Comparison of ENCODE assay signal across 9 cellular contexts in the genomic region with DNA sequence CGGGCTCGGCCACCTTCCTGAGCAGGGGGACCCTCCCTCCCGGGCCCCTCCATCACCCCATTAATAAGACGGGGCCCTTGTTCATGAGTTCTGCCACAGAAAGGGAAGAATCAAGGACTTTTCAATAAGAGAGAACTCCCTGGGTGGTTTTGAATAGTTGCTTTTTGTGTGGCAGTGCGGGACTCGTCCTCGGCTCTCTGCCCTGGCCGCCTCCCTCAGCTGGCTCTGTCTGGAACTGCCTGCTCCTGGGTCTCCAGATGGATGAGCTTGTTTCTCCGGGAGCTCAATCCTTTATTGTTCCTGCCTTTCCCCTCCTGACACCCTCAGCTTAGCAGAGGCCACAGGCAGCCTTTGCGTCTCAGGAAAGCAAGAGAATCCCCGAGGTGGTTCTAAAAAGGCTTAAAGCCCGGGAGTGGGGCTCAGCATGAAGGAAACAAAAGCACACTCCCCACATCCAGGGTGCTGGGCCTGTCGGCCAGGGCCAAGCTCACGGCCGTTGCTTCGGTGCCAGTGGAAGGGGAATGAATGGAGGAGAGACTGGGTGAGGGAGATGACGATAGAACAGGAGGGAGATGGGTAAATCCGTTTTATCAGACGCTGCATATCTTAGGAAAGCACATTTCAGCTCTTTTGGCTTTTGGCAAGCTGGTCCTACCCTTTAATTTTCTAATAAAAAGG.
DNase-seq lines count a peak whose midpoint lies in the region; ATAC-seq and TF ChIP-seq lines count a peak whose summit lies in the region.
"Had no signal": no experiment of that assay in that cellular context is flagged by ENCODE, and none has a peak within 500 bp of the region (broad histone marks: within the 10 kb centered on the region; RNA-seq: fewer than 3 reads in every experiment).

No MANE protein-coding gene starts in this region.

- H3K4me1 ChIP-seq in BLaER1, result peaks cover 97% of the 10 kb centered on the region
- peaks cover 72% of the 10 kb centered on the region for H3K4me1 ChIP-seq in SJSA1 (replicated peaks)
- peaks cover 0 to 66% (median 49%) of the 10 kb centered on the region in 4 donors for H3K4me1 ChIP-seq in tibial artery

- H3K36me3 ChIP-seq in BLaER1 (no peaks in the 10 kb centered on the region; the same call in 1 of the 2 replicates), SJSA1 (peaks cover 18% of the 10 kb centered on the region), tibial artery (no peaks in the 10 kb centered on the region)

- TF ChIP-seq CTCF in fibroblast of pulmonary artery (IDR thresholded peaks at IDR 0.05; ENCODE audit: low read length, missing control alignments) (peak; percentile 22), tibial artery (IDR thresholded peaks at IDR 0.05) (no peak)

- no peaks in the 10 kb centered on the region for H3K9me3 ChIP-seq in BLaER1
- H3K9me3 ChIP-seq in SJSA1 (replicated peaks), result no peaks in the 10 kb centered on the region
- no peaks in the 10 kb centered on the region for H3K9me3 ChIP-seq in tibial artery

- peaks cover 66% of the 10 kb centered on the region for H4K20me1 ChIP-seq in BLaER1

- H3K27ac ChIP-seq in BLaER1, result peak overlapping the region; percentile 72
- H3K27ac ChIP-seq in SJSA1, result peak overlapping the region; percentile 16; the same call in 1 of the 2 replicates
- no peak overlapping the region for H3K27ac ChIP-seq in tibial artery

- DNase-seq in SJSA1 (ENCODE audit: low read depth in 1 of 2, low spot score in 2 of 2) (peak; percentile 63 to 69), fibroblast of pulmonary artery (ENCODE audit: low read depth) (peak; percentile 31), occipital lobe (lab: John Stamatoyannopoulos, UW) (peak; percentile 76), NAMALWA (ENCODE audit: low spot score) (no peak), DMS53 (lab: John Stamatoyannopoulos, UW) (no peak), tibial artery (no peak)
- DNase-seq: NCI-H774 had no signal

- peak overlapping the region; percentile 58 for H3K9ac ChIP-seq in BLaER1

- peak overlapping the region; percentile 59 for H3K4me2 ChIP-seq in BLaER1

- no peak for ATAC-seq in HG03135 (IDR thresholded peaks at IDR 0.05; ENCODE audit: unreplicated experiment)

- no peaks in the 10 kb centered on the region for H3K27me3 ChIP-seq in BLaER1
- H3K27me3 ChIP-seq in SJSA1 (replicated peaks), result no peaks in the 10 kb centered on the region
- no peaks in the 10 kb centered on the region for H3K27me3 ChIP-seq in tibial artery

- intact Hi-C loops in tibial artery (cut with DNase I; ENCODE audit: low total_unique reads), result no loop called here

- no peak overlapping the region for H3K4me3 ChIP-seq in BLaER1
- H3K4me3 ChIP-seq in SJSA1, result no peak overlapping the region
- H3K4me3 ChIP-seq in fibroblast of pulmonary artery (replicated peaks; ENCODE audit: low read depth, low read length), result no peak overlapping the region
- no peak overlapping the region for H3K4me3 ChIP-seq in tibial artery

Comparison
In these comparisons a context has a peak if more than half of its experiments do, and no peak if none do; other contexts are left out.
1. H3K27ac ChIP-seq: peak in BLaER1 (single experiment) and SJSA1 (single experiment); none in tibial artery (0 of 2).
2. DNase-seq: peak in SJSA1 (2 of 2), fibroblast of pulmonary artery (single experiment) and occipital lobe (single experiment); none in NAMALWA (single experiment), DMS53 (single experiment) and tibial artery (0 of 2).